25 cellular contexts compared by ENCODE assay signal in the genomic region with DNA sequence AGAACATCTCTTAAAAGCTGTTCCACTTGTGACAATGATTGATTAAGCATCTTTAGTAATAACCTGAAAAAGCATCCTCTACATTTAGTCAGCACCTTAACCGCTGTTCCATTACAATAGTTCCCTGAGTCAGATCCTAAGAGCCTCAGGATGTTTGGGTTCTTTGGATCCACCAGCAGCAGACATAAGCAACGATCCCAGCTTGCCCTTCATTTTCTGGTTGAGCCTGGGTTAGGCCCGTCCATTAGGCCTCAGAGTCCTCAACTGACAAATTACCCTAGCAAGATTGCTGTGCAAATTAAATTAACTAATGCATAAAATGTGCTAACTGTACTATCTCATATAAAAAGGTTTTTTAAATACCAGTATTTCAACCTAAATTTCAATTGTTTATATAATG.
"Had no signal": no experiment of that assay in that cellular context is flagged by ENCODE, and none has a peak within 500 bp of the region (broad histone marks: within the 10 kb centered on the region; RNA-seq: fewer than 3 reads in every experiment).

No MANE protein-coding gene starts in this region.

- H3K4me1 ChIP-seq: heart left ventricle, lower lobe of right lung, prostate gland, right atrium auricular region, suprapubic skin, transverse colon, upper lobe of right lung, vagina had no signal

- H2AFZ ChIP-seq: hepatocyte had no signal

- H3K36me3 Mint-ChIP-seq: naive thymus-derived CD8-positive, alpha-beta T cell had no signal

- H3K27ac Mint-ChIP-seq: effector memory CD8-positive, alpha-beta T cell; naive thymus-derived CD8-positive, alpha-beta T cell; nephron progenitor cell; stimulated activated naive CD8-positive, alpha-beta T cell treated with anti-CD3 and anti-CD28 coated beads, Interleukin-15, amount 100 ng/mL, for 72 hours had no signal

- H3K9me3 Mint-ChIP-seq: effector memory CD8-positive, alpha-beta T cell had no signal

- H3K27me3 Mint-ChIP-seq: effector memory CD8-positive, alpha-beta T cell; naive thymus-derived CD8-positive, alpha-beta T cell; stimulated activated naive CD8-positive, alpha-beta T cell treated with anti-CD3 and anti-CD28 coated beads, Interleukin-15, amount 100 ng/mL, for 72 hours had no signal

- H3K9me3 ChIP-seq: prostate gland, transverse colon, upper lobe of right lung, vagina had no signal

- ATAC-seq: effector memory CD8-positive, alpha-beta T cell; heart left ventricle; left colon; left ventricle myocardium superior; lower lobe of right lung; naive thymus-derived CD8-positive, alpha-beta T cell; sciatic nerve; stimulated activated naive CD8-positive, alpha-beta T cell treated with anti-CD3 and anti-CD28 coated beads, Interleukin-15, amount 100 ng/mL, for 72 hours; upper lobe of right lung had no signal

- H3K4me3 Mint-ChIP-seq: effector memory CD8-positive, alpha-beta T cell; naive thymus-derived CD8-positive, alpha-beta T cell; nephron progenitor cell; stimulated activated naive CD8-positive, alpha-beta T cell treated with anti-CD3 and anti-CD28 coated beads, Interleukin-15, amount 100 ng/mL, for 72 hours had no signal

- H3K79me2 ChIP-seq: hepatocyte had no signal

- H3K4me1 Mint-ChIP-seq: naive thymus-derived CD8-positive, alpha-beta T cell; nephron progenitor cell; stimulated activated naive CD8-positive, alpha-beta T cell treated with anti-CD3 and anti-CD28 coated beads, Interleukin-15, amount 100 ng/mL, for 72 hours had no signal

- H3K27me3 ChIP-seq: heart left ventricle, hepatocyte, right atrium auricular region, suprapubic skin, transverse colon, upper lobe of right lung, vagina had no signal

- H3K36me3 ChIP-seq: heart left ventricle, lower lobe of right lung, prostate gland, right atrium auricular region, suprapubic skin, transverse colon, upper lobe of right lung, vagina had no signal

- DNase-seq: cortex of kidney; effector memory CD8-positive, alpha-beta T cell; heart left ventricle; kidney; left colon; left ventricle myocardium superior; lower lobe of right lung; naive thymus-derived CD8-positive, alpha-beta T cell; nephron progenitor cell; nucleus accumbens; stimulated activated CD4-positive, alpha-beta T cell treated with anti-CD3 and anti-CD28 coated beads, Interleukin-12 subunit alpha, Interleukin-12 subunit beta, amount 100 ng/mL, for 4 hours; stimulated activated CD4-positive, alpha-beta T cell treated with anti-CD3 and anti-CD28 coated beads, Interleukin-1b, Interleukin-23, amount 100 ng/mL, for 48 hours; stimulated activated CD4-positive, alpha-beta T cell treated with anti-CD3 and anti-CD28 coated beads, Interleukin-4, amount 100 ng/mL, for 1 hour; stimulated activated CD8-positive, alpha-beta memory T cell treated with anti-CD3 and anti-CD28 coated beads, Interleukin-4, amount 100 ng/mL, for 48 hours; stimulated activated naive CD4-positive, alpha-beta T cell; stimulated activated naive CD8-positive, alpha-beta T cell treated with anti-CD3 and anti-CD28 coated beads, Interleukin-15, amount 100 ng/mL, for 72 hours; transverse colon; upper lobe of right lung had no signal

- H3K4me2 ChIP-seq: hepatocyte, smooth muscle cell had no signal

- H3K4me3 ChIP-seq: heart left ventricle, hepatocyte, lower lobe of right lung, prostate gland, right atrium auricular region, smooth muscle cell, suprapubic skin, transverse colon, upper lobe of right lung, vagina had no signal

- H3K27ac ChIP-seq: heart left ventricle, hepatocyte, lower lobe of right lung, prostate gland, right atrium auricular region, suprapubic skin, transverse colon, upper lobe of right lung, vagina had no signal
